ENCODE assay signal across 9 cellular contexts in genomic region chr1:42944207-42944928, GRCh38. TPM values are rescaled to one million over a fixed set of nuclear protein-coding genes. Genes with fewer than 3 reads are reported as not detected.
A peak's percentile ranks its signal among the peaks of the same experiment; 100 is the strongest.
DNase-seq lines count a peak whose midpoint lies in the region; ATAC-seq and TF ChIP-seq lines count a peak whose summit lies in the region.
"Had no signal": no experiment of that assay in that cellular context is flagged by ENCODE, and none has a peak within 500 bp of the region (broad histone marks: within the 10 kb centered on the region; RNA-seq: fewer than 3 reads in every experiment).

No MANE protein-coding gene starts in this region.

- peaks cover 66 to 100% (median 90%) of the 10 kb centered on the region in 3 donors for H3K4me1 ChIP-seq in esophagus squamous epithelium
- H3K4me1 ChIP-seq in smooth muscle cell (ENCODE audit: low read depth): peaks cover 49% of the 10 kb centered on the region

- no peak overlapping the region for H3K4me3 Mint-ChIP-seq in HFFc6

- intact Hi-C loops in esophagus squamous epithelium (cut with DNase I): no loop called here

- H4K20me1 ChIP-seq in SU-DHL-6 (ENCODE audit: low read depth, low read length) (no peaks in the 10 kb centered on the region), smooth muscle cell (ENCODE audit: low read depth) (peaks cover 92% of the 10 kb centered on the region)

- no peaks in the 10 kb centered on the region for H3K9me2 ChIP-seq in SU-DHL-6 (replicated peaks; ENCODE audit: insufficient read depth, low read length)

- H3K4me3 ChIP-seq in SU-DHL-6 (ENCODE audit: insufficient read depth, low read length, poor library complexity, severe bottlenecking): no peak overlapping the region
- H3K4me3 ChIP-seq in esophagus squamous epithelium: no peak overlapping the region
- H3K4me3 ChIP-seq in smooth muscle cell: no peak overlapping the region
- no peak overlapping the region for H3K4me3 ChIP-seq in H7 (ENCODE audit: insufficient read depth, low read depth, low read length)

- DNase-seq in HFFc6 (no peak), esophagus squamous epithelium (lab: John Stamatoyannopoulos, UW) (no peak), smooth muscle cell (lab: John Stamatoyannopoulos, UW; ENCODE audit: unreplicated experiment) (no peak), H7 (no peak), mesenteric fat pad (ENCODE audit: low spot score) (no peak), DMS79 (lab: John Stamatoyannopoulos, UW) (no peak)
- DNase-seq: NCI-H1092 had no signal

- peak overlapping the region; percentile 19; the same call in 1 of the 2 replicates for H3K9ac ChIP-seq in SU-DHL-6 (ENCODE audit: low read length)
- H3K9ac ChIP-seq in smooth muscle cell (ENCODE audit: low read depth): no peak overlapping the region

- H3K27ac ChIP-seq in SU-DHL-6 (ENCODE audit: low read depth, low read length) (peak overlapping the region; percentile 56), esophagus squamous epithelium (peak overlapping the region; percentile 88 to 96 (median 90)), smooth muscle cell (ENCODE audit: low read depth) (peak overlapping the region; percentile 99)

- peak overlapping the region; percentile 95 for H3K27ac Mint-ChIP-seq in HFFc6

- peaks cover 41% of the 10 kb centered on the region for H3K36me3 Mint-ChIP-seq in HFFc6 (ENCODE audit: low read depth)

- no peak for ATAC-seq in HG02938 (IDR thresholded peaks at IDR 0.05; ENCODE audit: unreplicated experiment)

- no peak overlapping the region for H2AFZ ChIP-seq in SU-DHL-6 (ENCODE audit: low read depth, low read length, severe bottlenecking)
- no peak overlapping the region for H2AFZ ChIP-seq in smooth muscle cell (ENCODE audit: low read depth)

- peaks cover 97% of the 10 kb centered on the region for H3K4me1 Mint-ChIP-seq in HFFc6 (ENCODE audit: low read depth)

- no peaks in the 10 kb centered on the region for H3K9me3 Mint-ChIP-seq in HFFc6

- H3F3A ChIP-seq in SU-DHL-6 (ENCODE audit: insufficient read depth) (0 out of 2 replicates have a peak, but pooled peaks cover 6% of the 10 kb centered on the region), smooth muscle cell (ENCODE audit: low read depth) (peaks cover 10% of the 10 kb centered on the region)

- TF ChIP-seq CTCF in HFFc6 (IDR thresholded peaks at IDR 0.05): no peak
- no peak for TF ChIP-seq CTCF in SU-DHL-6 (IDR thresholded peaks at IDR 0.05; ENCODE audit: insufficient read depth, low read length, poor library complexity, severe bottlenecking)
- no peak for TF ChIP-seq CTCF in esophagus squamous epithelium (IDR thresholded peaks at IDR 0.05)
- no peak for TF ChIP-seq CTCF in smooth muscle cell (IDR thresholded peaks at IDR 0.05; ENCODE audit: borderline replicate concordance, insufficient read depth, poor library complexity, severe bottlenecking)

- whole genome bisulfite sequencing in esophagus squamous epithelium, 2 donors: 27 to 35% methylated on average over 6 to 10 of the region's 10 CpGs
- WGBS in smooth muscle cell (ENCODE audit: low lambda C conversion rate): 72% methylated on average over 10 of the region's 10 CpGs

- H3K9me3 ChIP-seq in SU-DHL-6 (ENCODE audit: insufficient read depth, low read length) (no peaks in the 10 kb centered on the region), esophagus squamous epithelium (no peaks in the 10 kb centered on the region), smooth muscle cell (replicated peaks; ENCODE audit: low read depth) (no peaks in the 10 kb centered on the region)

- H3K79me2 ChIP-seq in SU-DHL-6 (ENCODE audit: insufficient read depth, low read length) (peaks cover 62% of the 10 kb centered on the region), smooth muscle cell (ENCODE audit: low read depth) (peaks cover 76% of the 10 kb centered on the region)

- H3K27me3 Mint-ChIP-seq in HFFc6 (ENCODE audit: insufficient read depth): peaks cover 2% of the 10 kb centered on the region

- H3K36me3 ChIP-seq in SU-DHL-6 (ENCODE audit: low read length) (0 out of 2 replicates have a peak, but pooled peaks cover 3% of the 10 kb centered on the region), esophagus squamous epithelium (peaks cover 0 to 42% (median 6%) of the 10 kb centered on the region in 3 donors), smooth muscle cell (ENCODE audit: low read depth) (no peaks in the 10 kb centered on the region), H7 (replicated peaks; ENCODE audit: control insufficient read depth, insufficient read depth, low read length) (peaks cover 47% of the 10 kb centered on the region)

- peak overlapping the region; percentile 32 for H3K4me2 ChIP-seq in SU-DHL-6 (ENCODE audit: low read depth, low read length, poor library complexity, severe bottlenecking)
- H3K4me2 ChIP-seq in smooth muscle cell: peak overlapping the region; percentile 58

- H3K27me3 ChIP-seq in SU-DHL-6 (ENCODE audit: low read length): no peaks in the 10 kb centered on the region
- no peaks in the 10 kb centered on the region for H3K27me3 ChIP-seq in esophagus squamous epithelium
- H3K27me3 ChIP-seq in smooth muscle cell (ENCODE audit: low read depth): no peaks in the 10 kb centered on the region
- H3K27me3 ChIP-seq in H7 (ENCODE audit: control insufficient read depth, insufficient read depth, low read length): no peaks in the 10 kb centered on the region

- no peak for TF ChIP-seq POLR2A in esophagus squamous epithelium (IDR thresholded peaks at IDR 0.05)

RNA-seq across cellular contexts. Expression of gene SLC2A1, which starts 14.3 kb away (rescaled TPM):
- 100 to 1,000 TPM in 4 of 6 experiments, 10 to 100 TPM in 2; 89.7 to 174 (median 105) TPM for total RNA-seq in HFFc6 (2021; fragmentation: NEBNext Ultra II Directional; extraction: Animal tissue kit (Norgen Biotek cat#: 25700))
- total RNA-seq in esophagus squamous epithelium (100 to 1,000 TPM; 238 to 883 (median 448) TPM), smooth muscle cell (749 and 1,091 TPM in 2 replicates), mesenteric fat pad (16.3 TPM)
- 275 and 842 TPM in 2 replicates for polyA plus RNA-seq in smooth muscle cell
- total RNA-seq in H7 (2014; rRNA removed; shearing (Covaris generic)): 90.9 and 93.7 TPM in 2 replicates
